ENCODE assay signal across 35 cellular contexts in genomic region chr3:62584636-62585035, GRCh38.
"Had no signal": no experiment of that assay in that cellular context is flagged by ENCODE, and none has a peak within 500 bp of the region (broad histone marks: within the 10 kb centered on the region; RNA-seq: fewer than 3 reads in every experiment).

No MANE protein-coding gene starts in this region.

- H3K36me3 ChIP-seq: MG63 had no signal

- H3K4me3 ChIP-seq: MG63 had no signal

- H3K27me3 ChIP-seq: MG63 had no signal

- H3K4me2 ChIP-seq: KMS-11 had no signal

- H3K27ac ChIP-seq: KMS-11 had no signal

- H3K9ac ChIP-seq: KMS-11 had no signal

- DNase-seq: Karpas-422, Kasumi-1, KBM-7, KG1, MG63, MM.1S, MV-4-11, NCI-H1048, NCI-H1092, NCI-H1105, NCI-H1105 treated with DMSO at 0.1 percent for 48 hours, NCI-H1417, NCI-H1417 treated with DMSO at 0.1 percent for 48 hours, NCI-H1436, NCI-H1436 treated with DMSO at 0.1 percent for 48 hours, NCI-H146, NCI-H1694, NCI-H1694 treated with DMSO at 0.1 percent for 48 hours, NCI-H187, NCI-H187 treated with DMSO at 0.1 percent for 48 hours, NCI-H1930, NCI-H2029, NCI-H2029 treated with DMSO at 0.1 percent for 48 hours, NCI-H2081, NCI-H2081 treated with DMSO at 0.1 percent for 48 hours, NCI-H2107, NCI-H2171, NCI-H2171 treated with DMSO at 0.1 percent for 48 hours, NCI-H2227 treated with DMSO at 0.1 percent for 48 hours, NCI-H226, NCI-H345, NCI-H446, NCI-H446 treated with DMSO at 0.1 percent for 48 hours, NCI-H510A had no signal

- H3K9me3 ChIP-seq: MG63 had no signal
